Comparison of ENCODE assay signal across 19 cellular contexts in the genomic region with DNA sequence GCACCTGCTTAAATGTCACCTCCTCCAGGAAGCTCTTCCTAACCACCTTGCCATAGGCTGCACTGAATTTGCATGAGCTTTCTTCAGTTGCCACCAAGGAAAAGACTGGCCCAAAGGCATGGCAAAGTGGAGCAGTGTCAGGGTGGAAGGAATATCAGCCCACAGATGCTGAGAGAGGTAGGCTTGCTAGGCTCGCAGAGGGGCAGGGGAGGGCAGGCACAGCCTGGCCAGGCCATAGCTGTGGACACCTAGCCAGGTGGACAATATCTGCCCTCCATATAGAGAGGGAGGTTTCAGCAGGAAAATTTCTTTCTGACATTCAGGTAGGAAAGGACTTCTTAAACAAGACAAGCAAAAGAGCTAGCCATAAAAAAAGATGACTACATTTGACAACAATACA.
DNase-seq lines count a peak whose midpoint lies in the region; ATAC-seq and TF ChIP-seq lines count a peak whose summit lies in the region.
"Had no signal": no experiment of that assay in that cellular context is flagged by ENCODE, and none has a peak within 500 bp of the region (broad histone marks: within the 10 kb centered on the region; RNA-seq: fewer than 3 reads in every experiment).

No MANE protein-coding gene starts in this region.

- no peak overlapping the region for H2BK12ac ChIP-seq in neuronal stem cell (ENCODE audit: low read length)

- no peaks in the 10 kb centered on the region for H3K79me1 ChIP-seq in neuronal stem cell (ENCODE audit: low read depth, low read length)

- H3K36me3 ChIP-seq in neuronal stem cell (replicated peaks in 1 of 2; ENCODE audit: control insufficient read depth in 2 of 2, insufficient read depth in 2 of 2, low read length in 2 of 2) (no peaks in the 10 kb centered on the region), spleen (no peaks in the 10 kb centered on the region)
- H3K36me3 ChIP-seq: BLaER1 had no signal

- H4K91ac ChIP-seq in neuronal stem cell (ENCODE audit: low read depth, low read length, poor library complexity): no peak overlapping the region

- H2BK120ac ChIP-seq in neuronal stem cell (ENCODE audit: low read depth, low read length): no peak overlapping the region

- H3K27ac ChIP-seq in neuronal stem cell (replicated peaks; ENCODE audit: low read length) (no peak overlapping the region), spleen (no peak overlapping the region)
- H3K27ac ChIP-seq: 22Rv1, BLaER1, C4-2B had no signal

- no peak overlapping the region for H2BK5ac ChIP-seq in neuronal stem cell (ENCODE audit: low read length)

- H3K4me2 ChIP-seq in neuronal stem cell (ENCODE audit: insufficient read depth, low read length, poor library complexity, severe bottlenecking): no peak overlapping the region
- H3K4me2 ChIP-seq: BLaER1, GM23338 had no signal

- intact Hi-C loops in spleen (cut with DNase I; ENCODE audit: low total_unique reads): no loop called here

- H3K14ac ChIP-seq in neuronal stem cell (ENCODE audit: low read length): no peak overlapping the region

- peak overlapping the region; percentile 38 for H3K9ac ChIP-seq in neuronal stem cell (ENCODE audit: low read depth, low read length, poor library complexity)
- H3K9ac ChIP-seq: BLaER1 had no signal

- H2AK5ac ChIP-seq in neuronal stem cell (ENCODE audit: low read depth, low read length): no peak overlapping the region

- H3K18ac ChIP-seq in neuronal stem cell (ENCODE audit: low read length): no peak overlapping the region

- H2BK15ac ChIP-seq in neuronal stem cell (ENCODE audit: low read length): no peak overlapping the region

- ATAC-seq in GM21529 (IDR thresholded peaks at IDR 0.05; ENCODE audit: unreplicated experiment): no peak
- ATAC-seq: GM12878, GM23338, HCT116 had no signal

- H4K8ac ChIP-seq in neuronal stem cell (ENCODE audit: low read depth, low read length): no peak overlapping the region

- H3K23ac ChIP-seq in neuronal stem cell (ENCODE audit: low read depth, low read length, poor library complexity): no peak overlapping the region

- H3K4me3 ChIP-seq in neuronal stem cell (ENCODE audit: low read length in 2 of 2) (no peak overlapping the region), spleen (no peak overlapping the region)
- H3K4me3 ChIP-seq: BLaER1, GM12878, GM23338 had no signal

- H3K9me3 ChIP-seq in neuronal stem cell (replicated peaks in 1 of 2; ENCODE audit: control insufficient read depth in 2 of 2, insufficient read depth in 1 of 2, low read depth in 1 of 2, low read length in 2 of 2) (no peaks in the 10 kb centered on the region), spleen (no peaks in the 10 kb centered on the region)
- H3K9me3 ChIP-seq: BLaER1 had no signal

- no peak overlapping the region for H2AFZ ChIP-seq in neuronal stem cell (ENCODE audit: low read length)
- H2AFZ ChIP-seq: GM23338 had no signal

- WGBS in neuronal stem cell (ENCODE audit: extremely low coverage in 2 of 2, insufficient read length in 2 of 2, insufficient replicate concordance in 1 of 2), 2 donors: no CpG with 5 or more reads among the region's 1 CpG
- WGBS in spleen, 5 donors: 45 to 96% (median 78%) methylated on average over 1 of the region's 1 CpG

- no peaks in the 10 kb centered on the region for H3K4me1 ChIP-seq in neuronal stem cell (ENCODE audit: control insufficient read depth in 2 of 2, insufficient read depth in 1 of 2, low read depth in 1 of 2, low read length in 2 of 2)
- no peaks in the 10 kb centered on the region for H3K4me1 ChIP-seq in spleen

- H3K4ac ChIP-seq in neuronal stem cell (ENCODE audit: low read length): no peak overlapping the region

- TF ChIP-seq CTCF in spleen (IDR thresholded peaks at IDR 0.05 in 8 of 11, conservative IDR thresholded peaks at IDR 0.05 in 3 of 11): no peak

- TF ChIP-seq POLR2A in spleen (IDR thresholded peaks at IDR 0.05): no peak

- DNase-seq in activated effector memory CD4-positive, alpha-beta T cell treated with anti-CD3 and anti-CD28 coated beads, Interleukin-2, amount 50 U/mL, for 16 hours: peak; percentile 17
- no peak for DNase-seq in activated effector memory CD4-positive, alpha-beta T cell treated with Interleukin-2 at 50 U/mL for 16 hours
- DNase-seq in neuronal stem cell (ENCODE audit: low spot score) (no peak), spleen (peak; percentile 51), NCI-H2081 (lab: John Stamatoyannopoulos, UW) (no peak)
- no peak for DNase-seq in NK-92 treated with Interleukin-12 subunit alpha and Interleukin-12 subunit beta, amount 100 ng/mL, for 24 hours (lab: John Stamatoyannopoulos, UW)
- DNase-seq: CD8-positive, alpha-beta memory T cell; DMS 273 treated with DMSO at 0.1 percent for 48 hours; DMS79; EL; GDM1; H9 had no signal

- H3K27me3 ChIP-seq in neuronal stem cell (ENCODE audit: control insufficient read depth in 3 of 3, insufficient read depth in 3 of 3, low read depth in 1 of 3, low read length in 3 of 3) (no peaks in the 10 kb centered on the region), spleen (replicated peaks in 1 of 7) (peaks cover 0 to 20% (median 0%) of the 10 kb centered on the region in 7 donors)
- H3K27me3 ChIP-seq: BLaER1 had no signal

Comparison
In these comparisons a context has a peak if more than half of its experiments do, and no peak if none do; other contexts are left out.
1. DNase-seq: peak in activated effector memory CD4-positive, alpha-beta T cell treated with anti-CD3 and anti-CD28 coated beads, Interleukin-2, amount 50 U/mL, for 16 hours (single experiment) and spleen (single experiment); none in activated effector memory CD4-positive, alpha-beta T cell treated with Interleukin-2 at 50 U/mL for 16 hours (single experiment), neuronal stem cell (single experiment), NCI-H2081 (0 of 2) and NK-92 treated with Interleukin-12 subunit alpha and Interleukin-12 subunit beta, amount 100 ng/mL, for 24 hours (single experiment).